26 cellular contexts compared by ENCODE assay signal in genomic region chr15:89444241-89444797, GRCh38. TPM values are rescaled to one million over a fixed set of nuclear protein-coding genes. Genes with fewer than 3 reads are reported as not detected.
"Had no signal": no experiment of that assay in that cellular context is flagged by ENCODE, and none has a peak within 500 bp of the region (broad histone marks: within the 10 kb centered on the region; RNA-seq: fewer than 3 reads in every experiment).

No MANE protein-coding gene starts in this region.

- H3K9me3 ChIP-seq: esophagus squamous epithelium, left ventricle myocardium inferior, lower lobe of right lung, neutrophil, psoas muscle, right lobe of liver, suprapubic skin, tibial nerve had no signal

- H3K27ac Mint-ChIP-seq: dendritic cell treated with granulocyte-macrophage colony-stimulating factor and Interleukin-4, amounts not matched to agents 40 ng/mL and 50 ng/mL, for 4 days; effector memory CD8-positive, alpha-beta T cell; memory B cell; mesothelial cell of epicardium; natural killer cell; stimulated activated effector memory CD8-positive, alpha-beta T cell treated with anti-CD3 and anti-CD28 coated beads, Interleukin-12 subunit alpha, Interleukin-12 subunit beta, amount 100 ng/mL, for 72 hours had no signal

- H3K36me3 ChIP-seq: esophagus squamous epithelium, left ventricle myocardium inferior, lower lobe of right lung, neutrophil, right lobe of liver, suprapubic skin, tibial nerve had no signal

- H3K4me3 Mint-ChIP-seq: dendritic cell treated with granulocyte-macrophage colony-stimulating factor and Interleukin-4, amounts not matched to agents 40 ng/mL and 50 ng/mL, for 4 days; effector memory CD8-positive, alpha-beta T cell; memory B cell; mesothelial cell of epicardium; natural killer cell; stimulated activated effector memory CD8-positive, alpha-beta T cell treated with anti-CD3 and anti-CD28 coated beads, Interleukin-12 subunit alpha, Interleukin-12 subunit beta, amount 100 ng/mL, for 72 hours had no signal

- H3K4me3 ChIP-seq: esophagus squamous epithelium, hepatocyte, left ventricle myocardium inferior, lower lobe of right lung, psoas muscle, right lobe of liver, suprapubic skin, tibial nerve had no signal

- H3K4me1 Mint-ChIP-seq: stimulated activated effector memory CD8-positive, alpha-beta T cell treated with anti-CD3 and anti-CD28 coated beads, Interleukin-12 subunit alpha, Interleukin-12 subunit beta, amount 100 ng/mL, for 72 hours had no signal

- H3K36me3 Mint-ChIP-seq: memory B cell; mesothelial cell of epicardium; natural killer cell; stimulated activated effector memory CD8-positive, alpha-beta T cell treated with anti-CD3 and anti-CD28 coated beads, Interleukin-12 subunit alpha, Interleukin-12 subunit beta, amount 100 ng/mL, for 72 hours had no signal

- H3K27ac ChIP-seq: esophagus squamous epithelium, hepatocyte, left ventricle myocardium inferior, lower lobe of right lung, neutrophil, psoas muscle, right lobe of liver, suprapubic skin, tibial nerve had no signal

- H3K27me3 ChIP-seq: right lobe of liver had no signal

- H3K4me1 ChIP-seq: esophagus squamous epithelium, left ventricle myocardium inferior, lower lobe of right lung, psoas muscle, right lobe of liver, suprapubic skin, tibial nerve had no signal

- DNase-seq: effector memory CD8-positive, alpha-beta T cell; esophagus squamous epithelium; foreskin fibroblast; head of caudate nucleus; kidney; left cardiac atrium; left ventricle myocardium inferior; lower lobe of right lung; natural killer cell; psoas muscle; right lobe of liver; stimulated activated CD4-positive, alpha-beta T cell treated with anti-CD3 and anti-CD28 coated beads, Interleukin-4, amount 100 ng/mL, for 1 hour; stimulated activated CD8-positive, alpha-beta memory T cell treated with anti-CD3 and anti-CD28 coated beads, Interleukin-4, amount 100 ng/mL, for 48 hours; stimulated activated naive CD8-positive, alpha-beta T cell treated with anti-CD3 and anti-CD28 coated beads, Interleukin-15, Interleukin-2, amounts not matched to agents 100 U/mL and 50 U/mL, for 24 hours had no signal

- H2AFZ ChIP-seq: hepatocyte had no signal

- H3K4me2 ChIP-seq: hepatocyte had no signal

- H3K79me2 ChIP-seq: hepatocyte had no signal

- H3K9me3 Mint-ChIP-seq: dendritic cell treated with granulocyte-macrophage colony-stimulating factor and Interleukin-4, amounts not matched to agents 40 ng/mL and 50 ng/mL, for 4 days; effector memory CD8-positive, alpha-beta T cell; mesothelial cell of epicardium; natural killer cell; stimulated activated effector memory CD8-positive, alpha-beta T cell treated with anti-CD3 and anti-CD28 coated beads, Interleukin-12 subunit alpha, Interleukin-12 subunit beta, amount 100 ng/mL, for 72 hours had no signal

- ATAC-seq: effector memory CD8-positive, alpha-beta T cell; left cardiac atrium; lower lobe of right lung; natural killer cell; psoas muscle; right lobe of liver; stimulated activated effector memory CD8-positive, alpha-beta T cell treated with anti-CD3 and anti-CD28 coated beads, Interleukin-12 subunit alpha, Interleukin-12 subunit beta, amount 100 ng/mL, for 72 hours; stimulated activated naive CD8-positive, alpha-beta T cell treated with anti-CD3 and anti-CD28 coated beads, Interleukin-15, Interleukin-2, amounts not matched to agents 100 U/mL and 50 U/mL, for 24 hours had no signal

RNA-seq across cellular contexts. Expression of gene RHCG, which starts 52.1 kb away (rescaled TPM):
- total RNA-seq: epithelial cell of proximal tubule, lower lobe of right lung, mucosa of gallbladder, myocyte, natural killer cell, osteoblast had no signal
